In genomic region chr16:5098221-5099159, GRCh38 we compare ENCODE assay signal across 8 cellular contexts. TPM values are rescaled to one million over a fixed set of nuclear protein-coding genes. Genes with fewer than 3 reads are reported as not detected.
DNase-seq lines count a peak whose midpoint lies in the region; ATAC-seq lines count a peak whose summit lies in the region.
"Not testable (repeated sequence)": the region's sequence is repeated elsewhere in the genome, so short reads cannot be mapped to it uniquely, and the experiment has no call there.

No MANE protein-coding gene starts in this region.

- under 1% methylated on average over 37 of the region's 67 CpGs for WGBS in HUES64
- 1% methylated on average over 47 to 58 of the region's 67 CpGs for WGBS in esophagus, 2 donors

- H3K27me3 ChIP-seq in HUES64 (ENCODE audit: insufficient read depth, low read length); esophagus (ENCODE audit: control insufficient read depth in 1 of 2, insufficient read depth in 2 of 2, low read length in 2 of 2): not testable (repeated sequence)

- peak overlapping the region; percentile 57 for H3K9ac ChIP-seq in HUES64 (ENCODE audit: low read depth, low read length)

- ATAC-seq in GM19455 (IDR thresholded peaks at IDR 0.05; ENCODE audit: unreplicated experiment), result peak; percentile 62

- peak overlapping the region; percentile 71 for H3K4me3 ChIP-seq in HUES64 (ENCODE audit: low read length)
- peak overlapping the region; percentile 59 to 65 for H3K4me3 ChIP-seq in esophagus (ENCODE audit: low read depth in 1 of 2, low read length in 2 of 2)

- not testable (repeated sequence) for H3K36me3 ChIP-seq in HUES64 (ENCODE audit: insufficient read depth, low read length); esophagus (ENCODE audit: control insufficient read depth in 2 of 2, insufficient read depth in 2 of 2, low read length in 1 of 2)

- H3K27ac ChIP-seq in HUES64 (ENCODE audit: low read depth, low read length) (peak overlapping the region; percentile 60; the same call in 1 of the 2 replicates), esophagus (ENCODE audit: low read depth in 2 of 2, low read length in 1 of 2) (peak overlapping the region; percentile 62 to 85)

- DNase-seq in AG08395 (ENCODE audit: low spot score) (peak; percentile 29), SIG-M5 treated with dmso at 0.1 percent for 504 hours (lab: John Stamatoyannopoulos, UW; ENCODE audit: unreplicated experiment) (peak; percentile 14), medulla oblongata (ENCODE audit: extremely low spot score) (peak; percentile 49)
- DNase-seq in activated T-helper 9 cell treated with anti-CD3 and anti-CD28 coated beads, Interleukin-2, amount 50 U/mL, for 16 hours (ENCODE audit: low read depth), result peak; percentile 93
- DNase-seq in stimulated activated CD4-positive, alpha-beta T cell treated with anti-CD3 and anti-CD28 coated beads, Interleukin-2, amount 100 ng/mL, for 24 hours, result peak; percentile 72 to 77

- not testable (repeated sequence) for H3K9me3 ChIP-seq in HUES64 (ENCODE audit: insufficient read depth, low read depth, low read length); esophagus (ENCODE audit: control insufficient read depth in 2 of 2, insufficient read depth in 1 of 2, low read depth in 1 of 2, low read length in 1 of 2)

- not testable (repeated sequence) for H3K4me1 ChIP-seq in HUES64 (ENCODE audit: insufficient read depth, low read length); esophagus (ENCODE audit: control insufficient read depth in 2 of 2, insufficient read depth in 2 of 2, low read length in 1 of 2)

RNA-seq across cellular contexts. Expression of gene EEF2KMT, which starts 0.9 kb away (rescaled TPM):
- 17.0 TPM for polyA plus RNA-seq in HUES64 (2013, experiment 1 of 2)
- polyA plus RNA-seq in HUES64 (2013, experiment 2 of 2), result 19.0 TPM
- 1 to 10 TPM; 4.4 to 8.4 TPM for polyA plus RNA-seq in esophagus

RNA-seq across cellular contexts. Expression of gene ALG1, which starts 26.8 kb away (rescaled TPM):
- 27.0 TPM for polyA plus RNA-seq in HUES64 (2013, experiment 1 of 2)
- polyA plus RNA-seq in HUES64 (2013, experiment 2 of 2), result 20.9 TPM
- polyA plus RNA-seq in esophagus, result 10 to 100 TPM in 1 of 2 donors, 1 to 10 TPM in 1; 7.6 to 12.5 TPM

RNA-seq across cellular contexts. Expression of gene C16orf89, which starts 32.7 kb away (rescaled TPM):
- 8.2 TPM for polyA plus RNA-seq in HUES64 (2013, experiment 1 of 2)
- polyA plus RNA-seq in HUES64 (2013, experiment 2 of 2), result 9.2 TPM
- polyA plus RNA-seq in esophagus, result under 1 TPM; 0.26 to 0.88 TPM

Comparison
In these comparisons a context has a peak if more than half of its experiments do, and no peak if none do; other contexts are left out.
1. Peak in every context shown above with its lines: DNase-seq, ATAC-seq, H3K4me3 ChIP-seq and H3K27ac ChIP-seq.
2. DNase-seq: peak in every context shown above with its lines; median percentile 93 in activated T-helper 9 cell treated with anti-CD3 and anti-CD28 coated beads, Interleukin-2, amount 50 U/mL, for 16 hours; 74 in stimulated activated CD4-positive, alpha-beta T cell treated with anti-CD3 and anti-CD28 coated beads, Interleukin-2, amount 100 ng/mL, for 24 hours; 49 in medulla oblongata; 29 in AG08395; 14 in SIG-M5 treated with dmso at 0.1 percent for 504 hours.